ENCODE assay signal across 8 cellular contexts in genomic region chr11:124724854-124725718, GRCh38. TPM values are rescaled to one million over a fixed set of nuclear protein-coding genes. Genes with fewer than 3 reads are reported as not detected.
DNase-seq lines count a peak whose midpoint lies in the region; ATAC-seq and TF ChIP-seq lines count a peak whose summit lies in the region.

No MANE protein-coding gene starts in this region.

- H3K4me3 Mint-ChIP-seq in neural crest cell: peak overlapping the region; percentile 51

- no peak for TF ChIP-seq CTCF in neural crest cell (conservative IDR thresholded peaks at IDR 0.05)

- peaks cover 30% of the 10 kb centered on the region for H3K27me3 Mint-ChIP-seq in neural crest cell (ENCODE audit: low read depth)

- H3K4me1 Mint-ChIP-seq in neural crest cell: peaks cover 41% of the 10 kb centered on the region

- no peaks in the 10 kb centered on the region for H3K36me3 Mint-ChIP-seq in neural crest cell (ENCODE audit: low read depth)

- H3K9me3 Mint-ChIP-seq in neural crest cell: no peaks in the 10 kb centered on the region

- peak; percentile 7 for DNase-seq in RPMI7951 (ENCODE audit: low read depth)
- no peak for DNase-seq in neural crest cell (ENCODE audit: low read depth, low spot score)
- no peak for DNase-seq in activated naive CD4-positive, alpha-beta T cell treated with anti-CD3 and anti-CD28 coated beads, Interleukin-2, amount 50 U/mL, for 16 hours
- no peak for DNase-seq in NCI-H82 (lab: John Stamatoyannopoulos, UW)
- DNase-seq in activated naive CD4-positive, alpha-beta T cell (lab: John Stamatoyannopoulos, UW): no peak
- no peak for DNase-seq in activated T-cell treated with anti-CD3 and anti-CD28 coated beads for 4 hours

- peak; percentile 96 for ATAC-seq in GM18873 (IDR thresholded peaks at IDR 0.05; ENCODE audit: low FRiP score, unreplicated experiment)
- ATAC-seq in HG02852 (IDR thresholded peaks at IDR 0.05; ENCODE audit: unreplicated experiment): peak; percentile 85

- peak overlapping the region; percentile 57 for H3K27ac Mint-ChIP-seq in neural crest cell (ENCODE audit: unreplicated experiment)

RNA-seq across cellular contexts. Expression of gene NRGN, which starts 14.7 kb away (rescaled TPM):
- 1.9 and 3.2 TPM in 2 replicates for total RNA-seq in RPMI7951 (2014; rRNA removed; shearing (Covaris generic))
- total RNA-seq in neural crest cell: 30.3 and 30.7 TPM in 2 replicates

RNA-seq across cellular contexts. Expression of gene VSIG2, which starts 27.0 kb away (rescaled TPM):
- total RNA-seq in RPMI7951 (2014; rRNA removed; shearing (Covaris generic)): not detected in 2 replicates
- total RNA-seq in neural crest cell: not detected in 2 replicates

RNA-seq across cellular contexts. Expression of gene ESAM, which starts 37.0 kb away (rescaled TPM):
- not detected in 2 replicates for total RNA-seq in RPMI7951 (2014; rRNA removed; shearing (Covaris generic))
- 0.96 and 1.1 TPM in 2 replicates for total RNA-seq in neural crest cell

RNA-seq across cellular contexts. Expression of gene SPA17, which starts 51.4 kb away (rescaled TPM):
- 21.7 and 27.3 TPM in 2 replicates for total RNA-seq in RPMI7951 (2014; rRNA removed; shearing (Covaris generic))
- 18.2 and 19.1 TPM in 2 replicates for total RNA-seq in neural crest cell

RNA-seq across cellular contexts. Expression of gene SIAE, which starts 51.5 kb away (rescaled TPM):
- 6.7 and 12.0 TPM in 2 replicates for total RNA-seq in RPMI7951 (2014; rRNA removed; shearing (Covaris generic))
- total RNA-seq in neural crest cell: 5.3 and 5.9 TPM in 2 replicates
